Comparison of ENCODE assay signal across 8 cellular contexts in the genomic region with DNA sequence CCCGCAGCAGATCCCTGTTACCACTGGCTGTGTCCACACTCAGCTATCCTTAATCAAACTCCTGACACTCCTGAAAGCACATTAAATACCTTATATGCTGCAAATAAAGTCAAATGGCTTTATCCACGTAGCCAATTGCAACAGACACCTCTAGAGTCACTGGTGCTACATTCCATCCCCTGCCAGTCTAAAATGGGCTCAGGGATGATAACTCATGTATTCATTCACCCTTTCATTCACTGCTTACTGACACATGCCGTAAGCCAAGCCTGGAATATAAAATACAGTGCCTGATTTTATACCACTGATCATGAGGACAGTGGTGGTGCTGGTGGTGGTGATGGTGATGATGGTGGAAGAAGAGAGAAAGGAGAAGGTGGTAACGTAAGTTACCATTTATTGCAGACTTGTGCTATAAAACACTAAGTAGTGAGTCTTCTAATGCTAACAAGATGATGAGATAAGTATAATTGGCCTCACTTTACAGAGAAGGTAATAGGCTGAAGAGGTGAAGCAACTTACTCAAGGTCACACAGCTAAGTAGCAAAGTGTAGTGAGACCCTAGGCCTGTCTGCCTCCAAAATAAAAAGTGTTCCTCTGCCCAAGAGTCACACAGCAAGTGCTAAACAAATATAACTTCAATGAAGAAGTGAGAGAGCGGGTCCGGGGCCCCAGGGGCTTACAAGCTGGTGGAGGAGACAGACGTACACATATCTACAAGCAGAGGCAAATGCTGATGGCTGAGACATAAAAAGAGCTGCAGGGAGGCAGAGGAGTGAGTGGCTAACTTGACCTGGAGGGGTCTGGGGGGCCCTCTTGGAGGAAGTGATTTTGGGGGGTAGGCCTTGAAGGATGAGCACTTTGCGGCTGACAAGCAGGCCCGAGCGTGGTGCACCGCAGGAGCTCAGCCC. TPM values are rescaled to one million over a fixed set of nuclear protein-coding genes. Genes with fewer than 3 reads are reported as not detected.
A peak's percentile ranks its signal among the peaks of the same experiment; 100 is the strongest.
DNase-seq lines count a peak whose midpoint lies in the region; ATAC-seq, FAIRE-seq and TF ChIP-seq lines count a peak whose summit lies in the region.

No MANE protein-coding gene starts in this region.

- no peak for DNase-seq in activated CD8-positive, alpha-beta memory T cell treated with anti-CD3 and anti-CD28 coated beads, Interleukin-2, amount 10 ng/mL, durations not matched to agents 7 days and 5 days
- no peak for DNase-seq in activated CD8-positive, alpha-beta memory T cell treated with anti-CD3 and anti-CD28 coated beads, Interleukin-2, amount 50 U/mL, for 4 hours
- no peak for DNase-seq in adipocyte (ENCODE audit: low read depth)
- no peak for DNase-seq in right lobe of liver
- DNase-seq in transverse colon = no peak
- no peak for DNase-seq in HTR-8/SVneo (ENCODE audit: insufficient read length, low spot score)
- DNase-seq in activated CD4-positive, CD25-positive, alpha-beta regulatory T cell treated with anti-CD3 and anti-CD28 coated beads, Interleukin-2, amount 50 U/mL, for 72 hours = no peak
- no peak for DNase-seq in cerebellum (ENCODE audit: low spot score)

- peak overlapping the region; percentile 88 for H3K9ac ChIP-seq in adipocyte (ENCODE audit: low read length)

- H3K27me3 Mint-ChIP-seq in activated CD8-positive, alpha-beta memory T cell treated with anti-CD3 and anti-CD28 coated beads, Interleukin-2, amount 10 ng/mL, durations not matched to agents 7 days and 5 days = peaks cover 23% of the 10 kb centered on the region

- no peak for FAIRE-seq in HTR-8/SVneo (lab: Jason Lieb, UNC)

- 47% methylated on average over 10 of the region's 11 CpGs for WGBS in right lobe of liver (ENCODE audit: insufficient coverage, low coverage, low lambda C conversion rate, missing lambda C conversion rate)
- WGBS in transverse colon (ENCODE audit: low coverage in 1 of 2), 2 donors = 48 to 49% methylated on average over 5 to 11 of the region's 11 CpGs

- H3K4me3 Mint-ChIP-seq in activated CD8-positive, alpha-beta memory T cell treated with anti-CD3 and anti-CD28 coated beads, Interleukin-2, amount 10 ng/mL, durations not matched to agents 7 days and 5 days = peak overlapping the region; percentile 77

- in situ Hi-C loops in transverse colon (cut with MboI; ENCODE audit: low pct_ligation_motif_present in 1 of 4, low pct_unique_long_range_greater_than_20kb in 1 of 4, low sequenced_read_pairs in 3 of 4) = no loop called here

- H3K36me3 ChIP-seq in adipocyte (ENCODE audit: control insufficient read depth, insufficient read depth, low read length, severe bottlenecking) = no peaks in the 10 kb centered on the region
- H3K36me3 ChIP-seq in right lobe of liver = no peaks in the 10 kb centered on the region
- H3K36me3 ChIP-seq in transverse colon = no peaks in the 10 kb centered on the region

- no peak overlapping the region for H3K27ac ChIP-seq in right lobe of liver
- peak overlapping the region; percentile 81 to 93 (median 88) for H3K27ac ChIP-seq in transverse colon

- H3K4me1 ChIP-seq in adipocyte (ENCODE audit: control insufficient read depth, insufficient read depth, low read length) (peaks cover 21% of the 10 kb centered on the region), right lobe of liver (peaks cover 0 to 34% (median 11%) of the 10 kb centered on the region in 4 donors), transverse colon (peaks cover 24 to 32% (median 31%) of the 10 kb centered on the region in 4 donors)

- H3K27me3 ChIP-seq in adipocyte (replicated peaks; ENCODE audit: control insufficient read depth, insufficient read depth, low read length) (peaks cover 4% of the 10 kb centered on the region), right lobe of liver (no peaks in the 10 kb centered on the region), transverse colon (peaks cover 8% of the 10 kb centered on the region)

- no peaks in the 10 kb centered on the region for H3K9me3 Mint-ChIP-seq in activated CD8-positive, alpha-beta memory T cell treated with anti-CD3 and anti-CD28 coated beads, Interleukin-2, amount 10 ng/mL, durations not matched to agents 7 days and 5 days (ENCODE audit: low read depth)

- TF ChIP-seq CTCF in right lobe of liver (IDR thresholded peaks at IDR 0.05) (no peak), transverse colon (IDR thresholded peaks at IDR 0.05) (no peak)

- CTCF ChIA-PET in activated CD8-positive, alpha-beta memory T cell treated with anti-CD3 and anti-CD28 coated beads, Interleukin-2, amount 10 ng/mL, durations not matched to agents 7 days and 5 days (lab: Charles Lee) = interaction anchor here (0.8 to 8.6 kb wide), 8 partner anchors 29 to 719 kb away, joined by 3 to 294 read pairs (median 3); no protein-coding TSS in a partner anchor

- no peak for ATAC-seq in activated CD8-positive, alpha-beta memory T cell treated with anti-CD3 and anti-CD28 coated beads, Interleukin-2, amount 10 ng/mL, durations not matched to agents 7 days and 5 days
- ATAC-seq in right lobe of liver = no peak

- H3K4me1 Mint-ChIP-seq in activated CD8-positive, alpha-beta memory T cell treated with anti-CD3 and anti-CD28 coated beads, Interleukin-2, amount 10 ng/mL, durations not matched to agents 7 days and 5 days = peaks cover 23% of the 10 kb centered on the region

- peaks cover 2% of the 10 kb centered on the region for H3K36me3 Mint-ChIP-seq in activated CD8-positive, alpha-beta memory T cell treated with anti-CD3 and anti-CD28 coated beads, Interleukin-2, amount 10 ng/mL, durations not matched to agents 7 days and 5 days

- intact Hi-C loops in right lobe of liver (cut with DNase I) (no loop called here), transverse colon (cut with DNase I; ENCODE audit: low total_unique reads) (no loop called here)

- H3K9me3 ChIP-seq in adipocyte (ENCODE audit: control insufficient read depth, low read length) (no peaks in the 10 kb centered on the region), right lobe of liver (no peaks in the 10 kb centered on the region), transverse colon (no peaks in the 10 kb centered on the region)

- TF ChIP-seq POLR2A in right lobe of liver (IDR thresholded peaks at IDR 0.05) (no peak), transverse colon (IDR thresholded peaks at IDR 0.05) (no peak)

- H3K27ac Mint-ChIP-seq in activated CD8-positive, alpha-beta memory T cell treated with anti-CD3 and anti-CD28 coated beads, Interleukin-2, amount 10 ng/mL, durations not matched to agents 7 days and 5 days = peak overlapping the region; percentile 34

- TF ChIP-seq EP300 in transverse colon (IDR thresholded peaks at IDR 0.05; ENCODE audit: low read depth) = no peak

- H3K4me3 ChIP-seq in adipocyte (ENCODE audit: low read length) (peak overlapping the region; percentile 88), right lobe of liver (peak overlapping the region; percentile 88 to 95 (median 94)), transverse colon (peak overlapping the region; percentile 70 to 97 (median 79))

RNA-seq across cellular contexts. Expression of a gene that starts 1.2 kb away (rescaled TPM):
- 1 to 10 TPM; 2.2 to 2.5 TPM for total RNA-seq in activated CD8-positive, alpha-beta memory T cell treated with anti-CD3 and anti-CD28 coated beads, Interleukin-2, amount 10 ng/mL, durations not matched to agents 7 days and 5 days
- total RNA-seq in right lobe of liver = 1 to 10 TPM; 3.2 to 5.2 (median 4.1) TPM
- total RNA-seq in transverse colon = 10 to 100 TPM in 3 of 4 donors, 1 to 10 TPM in 1; 9.1 to 47.4 (median 11.3) TPM
- total RNA-seq in cerebellum = 22.1 TPM

Comparison
In these comparisons a context has a peak if more than half of its experiments do, and no peak if none do; other contexts are left out.
1. H3K27ac ChIP-seq: peak in transverse colon (4 of 4); none in right lobe of liver (0 of 3).
2. Peak in every context shown above with its lines, with median percentiles within 50 percentile points of each other: H3K4me3 ChIP-seq.